Comparison of ENCODE assay signal across 1 cellular context in the genomic region with DNA sequence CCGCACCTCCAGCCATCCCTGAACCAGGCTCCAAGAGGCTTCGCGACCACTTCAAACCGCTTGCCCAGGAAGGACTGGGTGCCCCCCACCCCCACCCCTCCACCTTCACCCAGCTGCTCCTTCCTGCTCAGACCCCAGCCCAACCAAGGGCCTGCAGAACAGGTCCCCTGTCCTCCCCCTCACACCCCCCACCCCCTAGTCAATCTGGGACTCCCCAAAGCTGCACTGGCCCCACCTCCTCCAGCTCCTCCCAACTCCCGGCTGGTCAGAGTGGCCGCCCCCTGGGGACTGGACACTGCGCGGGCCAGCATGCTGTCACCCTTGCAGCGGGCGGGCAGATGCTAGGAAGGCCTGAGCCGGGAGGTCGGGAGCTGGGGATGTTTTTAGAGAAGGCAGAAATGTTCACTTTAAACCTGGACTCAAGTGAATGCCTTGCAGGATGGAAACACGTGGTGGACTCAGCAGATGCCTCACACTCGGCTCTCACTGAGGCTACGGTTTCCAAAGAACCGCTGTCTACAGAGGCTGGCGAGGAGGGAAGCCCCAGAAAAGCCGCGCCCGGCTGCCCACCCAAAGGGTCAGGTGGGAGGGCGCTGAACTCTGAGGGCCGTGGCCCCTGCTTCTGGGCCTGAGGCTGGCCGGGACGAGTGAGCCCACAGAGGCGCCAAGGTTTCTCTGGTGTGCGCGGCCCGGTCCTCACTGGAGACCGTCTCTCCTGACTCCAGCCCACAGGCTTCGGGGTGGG.
TF ChIP-seq lines count a peak whose summit lies in the region.

No MANE protein-coding gene starts in this region.

TF ChIP-seq in K562, 482 proteins besides CTCF, POLR2A, EP300 and RAD21:
- TF ChIP-seq RBFOX2 (IDR thresholded peaks at IDR 0.05; ENCODE audit: low read depth, low read length) (peak; percentile 5; the same call in 1 of the 2 replicates), SREBF2 (CRISPR knock-in tag; IDR thresholded peaks at IDR 0.05) (no peak), SP1 (CRISPR knock-in tag; IDR thresholded peaks at IDR 0.05) (no peak), NFIC (IDR thresholded peaks at IDR 0.05) (no peak), ZNF134 (CRISPR knock-in tag; conservative IDR thresholded peaks at IDR 0.05) (no peak), ZNF217 (CRISPR knock-in tag; IDR thresholded peaks at IDR 0.05) (no peak), POLR2AphosphoS2 (IDR thresholded peaks at IDR 0.05; ENCODE audit: low read length) (peak; percentile 22; the same call in 1 of the 2 replicates), KLF13 (tag; IDR thresholded peaks at IDR 0.05; ENCODE audit: borderline replicate concordance, low read depth) (no peak), NR2C1 (IDR thresholded peaks at IDR 0.05) (no peak), NR2C1 (tag; IDR thresholded peaks at IDR 0.05) (no peak), ZNF707 (CRISPR knock-in tag; conservative IDR thresholded peaks at IDR 0.05) (no peak), POLR2G (IDR thresholded peaks at IDR 0.05; ENCODE audit: low read depth, low read length) (peak; percentile 68; the same call in 1 of the 2 replicates), LARP7 (IDR thresholded peaks at IDR 0.05) (no peak), CXXC5 (CRISPR knock-in tag; IDR thresholded peaks at IDR 0.05) (no peak), SRSF7 (optimal IDR thresholded peaks at IDR 0.05; ENCODE audit: low read depth, low read length) (no peak)
- TF ChIP-seq, protein P1, sequence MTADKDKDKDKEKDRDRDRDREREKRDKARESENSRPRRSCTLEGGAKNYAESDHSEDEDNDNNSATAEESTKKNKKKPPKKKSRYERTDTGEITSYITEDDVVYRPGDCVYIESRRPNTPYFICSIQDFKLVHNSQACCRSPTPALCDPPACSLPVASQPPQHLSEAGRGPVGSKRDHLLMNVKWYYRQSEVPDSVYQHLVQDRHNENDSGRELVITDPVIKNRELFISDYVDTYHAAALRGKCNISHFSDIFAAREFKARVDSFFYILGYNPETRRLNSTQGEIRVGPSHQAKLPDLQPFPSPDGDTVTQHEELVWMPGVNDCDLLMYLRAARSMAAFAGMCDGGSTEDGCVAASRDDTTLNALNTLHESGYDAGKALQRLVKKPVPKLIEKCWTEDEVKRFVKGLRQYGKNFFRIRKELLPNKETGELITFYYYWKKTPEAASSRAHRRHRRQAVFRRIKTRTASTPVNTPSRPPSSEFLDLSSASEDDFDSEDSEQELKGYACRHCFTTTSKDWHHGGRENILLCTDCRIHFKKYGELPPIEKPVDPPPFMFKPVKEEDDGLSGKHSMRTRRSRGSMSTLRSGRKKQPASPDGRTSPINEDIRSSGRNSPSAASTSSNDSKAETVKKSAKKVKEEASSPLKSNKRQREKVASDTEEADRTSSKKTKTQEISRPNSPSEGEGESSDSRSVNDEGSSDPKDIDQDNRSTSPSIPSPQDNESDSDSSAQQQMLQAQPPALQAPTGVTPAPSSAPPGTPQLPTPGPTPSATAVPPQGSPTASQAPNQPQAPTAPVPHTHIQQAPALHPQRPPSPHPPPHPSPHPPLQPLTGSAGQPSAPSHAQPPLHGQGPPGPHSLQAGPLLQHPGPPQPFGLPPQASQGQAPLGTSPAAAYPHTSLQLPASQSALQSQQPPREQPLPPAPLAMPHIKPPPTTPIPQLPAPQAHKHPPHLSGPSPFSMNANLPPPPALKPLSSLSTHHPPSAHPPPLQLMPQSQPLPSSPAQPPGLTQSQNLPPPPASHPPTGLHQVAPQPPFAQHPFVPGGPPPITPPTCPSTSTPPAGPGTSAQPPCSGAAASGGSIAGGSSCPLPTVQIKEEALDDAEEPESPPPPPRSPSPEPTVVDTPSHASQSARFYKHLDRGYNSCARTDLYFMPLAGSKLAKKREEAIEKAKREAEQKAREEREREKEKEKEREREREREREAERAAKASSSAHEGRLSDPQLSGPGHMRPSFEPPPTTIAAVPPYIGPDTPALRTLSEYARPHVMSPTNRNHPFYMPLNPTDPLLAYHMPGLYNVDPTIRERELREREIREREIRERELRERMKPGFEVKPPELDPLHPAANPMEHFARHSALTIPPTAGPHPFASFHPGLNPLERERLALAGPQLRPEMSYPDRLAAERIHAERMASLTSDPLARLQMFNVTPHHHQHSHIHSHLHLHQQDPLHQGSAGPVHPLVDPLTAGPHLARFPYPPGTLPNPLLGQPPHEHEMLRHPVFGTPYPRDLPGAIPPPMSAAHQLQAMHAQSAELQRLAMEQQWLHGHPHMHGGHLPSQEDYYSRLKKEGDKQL (CRISPR knock-in tag; IDR thresholded peaks at IDR 0.05; ENCODE audit: borderline replicate concordance): no peak
- TF ChIP-seq, protein P2, sequence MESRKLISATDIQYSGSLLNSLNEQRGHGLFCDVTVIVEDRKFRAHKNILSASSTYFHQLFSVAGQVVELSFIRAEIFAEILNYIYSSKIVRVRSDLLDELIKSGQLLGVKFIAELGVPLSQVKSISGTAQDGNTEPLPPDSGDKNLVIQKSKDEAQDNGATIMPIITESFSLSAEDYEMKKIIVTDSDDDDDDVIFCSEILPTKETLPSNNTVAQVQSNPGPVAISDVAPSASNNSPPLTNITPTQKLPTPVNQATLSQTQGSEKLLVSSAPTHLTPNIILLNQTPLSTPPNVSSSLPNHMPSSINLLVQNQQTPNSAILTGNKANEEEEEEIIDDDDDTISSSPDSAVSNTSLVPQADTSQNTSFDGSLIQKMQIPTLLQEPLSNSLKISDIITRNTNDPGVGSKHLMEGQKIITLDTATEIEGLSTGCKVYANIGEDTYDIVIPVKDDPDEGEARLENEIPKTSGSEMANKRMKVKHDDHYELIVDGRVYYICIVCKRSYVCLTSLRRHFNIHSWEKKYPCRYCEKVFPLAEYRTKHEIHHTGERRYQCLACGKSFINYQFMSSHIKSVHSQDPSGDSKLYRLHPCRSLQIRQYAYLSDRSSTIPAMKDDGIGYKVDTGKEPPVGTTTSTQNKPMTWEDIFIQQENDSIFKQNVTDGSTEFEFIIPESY (CRISPR knock-in tag; IDR thresholded peaks at IDR 0.05): peak; percentile 9; the same call in 1 of the 2 replicates
TF ChIP-seq in K562: peak in this region for 4.
